In the genomic region with DNA sequence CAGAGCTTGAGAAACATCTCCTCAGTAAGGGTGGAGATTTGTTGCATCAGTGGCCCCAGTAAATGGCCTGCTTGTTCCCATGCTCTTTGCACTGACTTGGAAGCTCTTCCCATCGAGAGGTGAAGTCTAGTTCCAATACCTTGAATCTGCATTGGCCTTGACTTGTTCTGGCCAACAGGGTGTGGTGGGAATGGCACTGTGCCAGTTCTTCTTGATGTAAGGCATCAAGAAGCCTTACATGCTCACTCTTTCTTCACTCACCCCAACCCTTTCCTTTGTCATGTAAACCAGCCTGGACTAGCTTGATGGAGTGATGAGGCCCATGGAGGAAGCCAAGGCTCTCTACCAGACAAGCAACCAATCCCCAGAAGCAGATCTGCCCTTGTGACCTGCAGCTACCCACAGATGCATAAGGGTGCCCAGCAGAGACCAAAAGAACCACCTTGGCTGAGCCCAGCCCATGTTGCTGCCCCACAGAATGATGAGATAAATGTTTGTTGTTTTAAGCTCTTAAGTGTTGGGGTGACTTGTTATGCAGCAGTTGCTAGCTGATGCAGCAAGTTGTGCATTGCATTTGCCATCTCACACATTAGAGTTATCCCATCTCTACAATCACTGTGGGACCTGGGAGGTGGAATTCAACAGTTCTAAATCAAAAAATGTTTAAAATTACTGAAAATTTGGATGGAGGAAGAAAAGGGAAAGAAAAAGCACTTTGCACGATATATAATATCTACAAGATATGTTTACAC, we compare ENCODE assay signal across 18 cellular contexts. TPM values are rescaled to one million over a fixed set of nuclear protein-coding genes. Genes with fewer than 3 reads are reported as not detected.
DNase-seq lines count a peak whose midpoint lies in the region; ATAC-seq and TF ChIP-seq lines count a peak whose summit lies in the region.
"Had no signal": no experiment of that assay in that cellular context is flagged by ENCODE, and none has a peak within 500 bp of the region (broad histone marks: within the 10 kb centered on the region; RNA-seq: fewer than 3 reads in every experiment).

No MANE protein-coding gene starts in this region.

- peaks cover 25% of the 10 kb centered on the region for H3K36me3 ChIP-seq in SU-DHL-6 (ENCODE audit: low read length)
- H3K36me3 ChIP-seq: BLaER1 had no signal

- no peak for ATAC-seq in stimulated activated memory B cell treated with anti-CD40 and anti-IgM and Interleukin-4, amounts not matched to agents 10 μg/mL and 1 μg/mL and 100 μg/mL, for 72 hours
- no peak for ATAC-seq in stimulated activated effector memory CD8-positive, alpha-beta T cell treated with anti-CD3 and anti-CD28 coated beads, Interleukin-12 subunit alpha, Interleukin-12 subunit beta, amount 100 ng/mL, for 72 hours
- no peak for ATAC-seq in GM21786 (IDR thresholded peaks at IDR 0.05; ENCODE audit: unreplicated experiment)

- peaks cover 69% of the 10 kb centered on the region for H3K4me1 Mint-ChIP-seq in stimulated activated memory B cell treated with anti-CD40 and anti-IgM and Interleukin-4, amounts not matched to agents 10 μg/mL and 1 μg/mL and 100 μg/mL, for 72 hours
- H3K4me1 Mint-ChIP-seq in stimulated activated effector memory CD8-positive, alpha-beta T cell treated with anti-CD3 and anti-CD28 coated beads, Interleukin-12 subunit alpha, Interleukin-12 subunit beta, amount 100 ng/mL, for 72 hours: no peaks in the 10 kb centered on the region
- H3K4me1 Mint-ChIP-seq: CD8-positive, alpha-beta memory T cell had no signal

- no peak overlapping the region for H2AFZ ChIP-seq in SU-DHL-6 (ENCODE audit: low read depth, low read length, severe bottlenecking)
- H2AFZ ChIP-seq: PC-9 had no signal

- peaks cover 42% of the 10 kb centered on the region for H3F3A ChIP-seq in SU-DHL-6 (ENCODE audit: insufficient read depth)

- H3K9ac ChIP-seq in SU-DHL-6 (ENCODE audit: low read length): no peak overlapping the region
- H3K9ac ChIP-seq: BLaER1 had no signal

- H3K9me3 Mint-ChIP-seq in stimulated activated memory B cell treated with anti-CD40 and anti-IgM and Interleukin-4, amounts not matched to agents 10 μg/mL and 1 μg/mL and 100 μg/mL, for 72 hours: peaks cover 22% of the 10 kb centered on the region
- peaks cover 10% of the 10 kb centered on the region for H3K9me3 Mint-ChIP-seq in stimulated activated effector memory CD8-positive, alpha-beta T cell treated with anti-CD3 and anti-CD28 coated beads, Interleukin-12 subunit alpha, Interleukin-12 subunit beta, amount 100 ng/mL, for 72 hours

- H3K36me3 Mint-ChIP-seq in stimulated activated memory B cell treated with anti-CD40 and anti-IgM and Interleukin-4, amounts not matched to agents 10 μg/mL and 1 μg/mL and 100 μg/mL, for 72 hours: peaks cover 41% of the 10 kb centered on the region
- H3K36me3 Mint-ChIP-seq in stimulated activated effector memory CD8-positive, alpha-beta T cell treated with anti-CD3 and anti-CD28 coated beads, Interleukin-12 subunit alpha, Interleukin-12 subunit beta, amount 100 ng/mL, for 72 hours: no peaks in the 10 kb centered on the region

- H3K4me3 Mint-ChIP-seq in stimulated activated memory B cell treated with anti-CD40 and anti-IgM and Interleukin-4, amounts not matched to agents 10 μg/mL and 1 μg/mL and 100 μg/mL, for 72 hours: no peak overlapping the region
- no peak overlapping the region for H3K4me3 Mint-ChIP-seq in stimulated activated effector memory CD8-positive, alpha-beta T cell treated with anti-CD3 and anti-CD28 coated beads, Interleukin-12 subunit alpha, Interleukin-12 subunit beta, amount 100 ng/mL, for 72 hours
- H3K4me3 Mint-ChIP-seq: CD8-positive, alpha-beta memory T cell had no signal

- no peaks in the 10 kb centered on the region for H3K27me3 ChIP-seq in SU-DHL-6 (ENCODE audit: low read length)
- H3K27me3 ChIP-seq: BLaER1 had no signal

- no peak for TF ChIP-seq CTCF in SU-DHL-6 (IDR thresholded peaks at IDR 0.05; ENCODE audit: insufficient read depth, low read length, poor library complexity, severe bottlenecking)
- no peak for TF ChIP-seq CTCF in fibroblast of the aortic adventitia (IDR thresholded peaks at IDR 0.05; ENCODE audit: insufficient read depth, low read length)

- no peaks in the 10 kb centered on the region for H3K9me2 ChIP-seq in SU-DHL-6 (replicated peaks; ENCODE audit: insufficient read depth, low read length)

- H3K4me2 ChIP-seq in SU-DHL-6 (ENCODE audit: low read depth, low read length, poor library complexity, severe bottlenecking): peak overlapping the region; percentile 66
- H3K4me2 ChIP-seq: BLaER1, PC-9 had no signal

- H3K9me3 ChIP-seq in SU-DHL-6 (ENCODE audit: insufficient read depth, low read length): peaks cover 5% of the 10 kb centered on the region; the same call in 1 of the 2 replicates

- H3K27me3 Mint-ChIP-seq in stimulated activated memory B cell treated with anti-CD40 and anti-IgM and Interleukin-4, amounts not matched to agents 10 μg/mL and 1 μg/mL and 100 μg/mL, for 72 hours: peaks cover 8% of the 10 kb centered on the region

- H3K27ac Mint-ChIP-seq in stimulated activated memory B cell treated with anti-CD40 and anti-IgM and Interleukin-4, amounts not matched to agents 10 μg/mL and 1 μg/mL and 100 μg/mL, for 72 hours: peak overlapping the region; percentile 89
- no peak overlapping the region for H3K27ac Mint-ChIP-seq in stimulated activated effector memory CD8-positive, alpha-beta T cell treated with anti-CD3 and anti-CD28 coated beads, Interleukin-12 subunit alpha, Interleukin-12 subunit beta, amount 100 ng/mL, for 72 hours

- peak; percentile 39 for DNase-seq in DMS 273 (lab: John Stamatoyannopoulos, UW; ENCODE audit: unreplicated experiment)
- DNase-seq in DMS 273 treated with DMSO at 0.1 percent for 48 hours (lab: John Stamatoyannopoulos, UW): no peak
- DNase-seq in fibroblast of the aortic adventitia (ENCODE audit: low read depth): peak; percentile 20
- DNase-seq in stimulated activated effector memory CD8-positive, alpha-beta T cell treated with anti-CD3 and anti-CD28 coated beads, Interleukin-12 subunit alpha, Interleukin-12 subunit beta, amount 100 ng/mL, for 72 hours (ENCODE audit: low spot score in 2 of 2): no peak
- DNase-seq in NCI-H2171 (lab: John Stamatoyannopoulos, UW): no peak
- DNase-seq: CD8-positive, alpha-beta memory T cell; DMS153; EL; Kasumi-1; NCI-H187 treated with DMSO at 0.1 percent for 48 hours; NCI-H524; PC-9 had no signal

- peak overlapping the region; percentile 99 for H3K27ac ChIP-seq in SU-DHL-6 (ENCODE audit: low read depth, low read length)
- H3K27ac ChIP-seq: 22Rv1, BLaER1, PC-9, SK-N-MC had no signal

- peaks cover 4% of the 10 kb centered on the region; the same call in 1 of the 2 replicates for H3K79me2 ChIP-seq in SU-DHL-6 (ENCODE audit: insufficient read depth, low read length)

- H3K4me3 ChIP-seq in SU-DHL-6 (ENCODE audit: insufficient read depth, low read length, poor library complexity, severe bottlenecking) (no peak overlapping the region), fibroblast of the aortic adventitia (ENCODE audit: low read depth, low read length) (no peak overlapping the region)
- H3K4me3 ChIP-seq: BLaER1, PC-9, SK-N-MC had no signal

- H4K20me1 ChIP-seq in SU-DHL-6 (ENCODE audit: low read depth, low read length): no peaks in the 10 kb centered on the region
- H4K20me1 ChIP-seq: BLaER1 had no signal

RNA-seq across cellular contexts. Expression of a gene that starts 11.1 kb away (rescaled TPM):
- total RNA-seq in fibroblast of the aortic adventitia (ENCODE audit: low replicate concordance): 8.3 and 25.8 TPM in 2 replicates

Comparison
In these comparisons a context has a peak if more than half of its experiments do, and no peak if none do; other contexts are left out.
1. DNase-seq: peak in DMS 273 (single experiment) and fibroblast of the aortic adventitia (single experiment); none in DMS 273 treated with DMSO at 0.1 percent for 48 hours (single experiment), stimulated activated effector memory CD8-positive, alpha-beta T cell treated with anti-CD3 and anti-CD28 coated beads, Interleukin-12 subunit alpha, Interleukin-12 subunit beta, amount 100 ng/mL, for 72 hours (0 of 2) and NCI-H2171 (single experiment).